Comparison of ENCODE assay signal across 15 cellular contexts in genomic region chr17:80424261-80424660, GRCh38. TPM values are rescaled to one million over a fixed set of nuclear protein-coding genes. Genes with fewer than 3 reads are reported as not detected.
DNase-seq lines count a peak whose midpoint lies in the region; ATAC-seq and TF ChIP-seq lines count a peak whose summit lies in the region.
"Had no signal": no experiment of that assay in that cellular context is flagged by ENCODE, and none has a peak within 500 bp of the region (broad histone marks: within the 10 kb centered on the region; RNA-seq: fewer than 3 reads in every experiment).

No MANE protein-coding gene starts in this region.

- no peak overlapping the region for H3K56ac ChIP-seq in IMR-90 (ENCODE audit: extremely low read depth, insufficient read depth, low read length)

- no peak overlapping the region for H2BK120ac ChIP-seq in IMR-90 (ENCODE audit: low read depth, low read length)

- TF ChIP-seq POLR2A in IMR-90 (IDR thresholded peaks at IDR 0.05; ENCODE audit: low read depth, low read length) (no peak), suprapubic skin (IDR thresholded peaks at IDR 0.05) (no peak)

- DNase-seq in right cardiac atrium (peak in 2 of 3 donors; percentile 33 to 59), left ventricle myocardium inferior (no peak), IMR-90 (no peak), immature natural killer cell (peak; percentile 49 to 61 (median 52)), suprapubic skin (ENCODE audit: low spot score in 2 of 2) (no peak)
- no peak for DNase-seq in stimulated activated naive B cell treated with anti-CD40 and anti-IgM and Interleukin-4, amounts not matched to agents 10 μg/mL and 1 μg/mL and 100 μg/mL, for 72 hours
- DNase-seq in activated T-cell treated with anti-CD3 and anti-CD28 coated beads, Interleukin-2, amount 50 U/mL, for 4 hours: no peak
- DNase-seq: NCI-H1092, NCI-H1694 treated with DMSO at 0.1 percent for 48 hours, NCI-H446, NCI-H748 treated with DMSO at 0.1 percent for 48 hours, SHP77 treated with DMSO at 0.1 percent for 48 hours had no signal

- H3K36me3 Mint-ChIP-seq in immature natural killer cell: peaks cover 0 to 4% (median 0%) of the 10 kb centered on the region in 3 donors
- H3K36me3 Mint-ChIP-seq in stimulated activated naive B cell treated with anti-CD40 and anti-IgM and Interleukin-4, amounts not matched to agents 10 μg/mL and 1 μg/mL and 100 μg/mL, for 72 hours: peaks cover 13 to 14% of the 10 kb centered on the region in 2 donors
- H3K36me3 Mint-ChIP-seq in activated T-cell treated with anti-CD3 and anti-CD28 coated beads, Interleukin-2, amount 50 U/mL, for 4 hours (ENCODE audit: insufficient read depth): peaks cover 3% of the 10 kb centered on the region

- in situ Hi-C loops in IMR-90 (cut with MboI; ENCODE audit: low sequenced_read_pairs): loop anchor here (10.0 kb wide), 1 partner anchor 451 kb away; no protein-coding TSS in a partner anchor

- H3K27me3 ChIP-seq in right cardiac atrium (ENCODE audit: control insufficient read depth, insufficient read depth): no peaks in the 10 kb centered on the region
- no peaks in the 10 kb centered on the region for H3K27me3 ChIP-seq in left ventricle myocardium inferior (ENCODE audit: low read depth)
- no peaks in the 10 kb centered on the region for H3K27me3 ChIP-seq in IMR-90 (ENCODE audit: control insufficient read depth, insufficient read depth, low read length)
- no peaks in the 10 kb centered on the region for H3K27me3 ChIP-seq in suprapubic skin

- peak overlapping the region in 4 of 6 donors; percentile 40 to 46 (median 43) for H3K27ac Mint-ChIP-seq in immature natural killer cell
- H3K27ac Mint-ChIP-seq in stimulated activated naive B cell treated with anti-CD40 and anti-IgM and Interleukin-4, amounts not matched to agents 10 μg/mL and 1 μg/mL and 100 μg/mL, for 72 hours: no peak overlapping the region

- H4K5ac ChIP-seq in IMR-90 (ENCODE audit: low read depth, low read length): no peak overlapping the region

- BruUV-seq in IMR-90 (replicated peaks; lab: Mats Ljungman, UMichigan): no TSS peak

- H2BK5ac ChIP-seq in IMR-90 (ENCODE audit: low read depth, low read length, poor library complexity, severe bottlenecking): no peak overlapping the region

- no peak overlapping the region for H4K8ac ChIP-seq in IMR-90 (ENCODE audit: low read depth in 2 of 2, low read length in 2 of 2)

- no peak for TF ChIP-seq RAD21 in IMR-90 (IDR thresholded peaks at IDR 0.05; ENCODE audit: low read length)

- H3K9me3 ChIP-seq in right cardiac atrium (ENCODE audit: control insufficient read depth, low read length) (no peaks in the 10 kb centered on the region), left ventricle myocardium inferior (replicated peaks) (no peaks in the 10 kb centered on the region), IMR-90 (ENCODE audit: control insufficient read depth, insufficient read depth, low read length) (no peaks in the 10 kb centered on the region), suprapubic skin (no peaks in the 10 kb centered on the region)

- no peak overlapping the region for H4K91ac ChIP-seq in IMR-90 (ENCODE audit: insufficient read depth, low read depth, low read length)

- no peaks in the 10 kb centered on the region for H3K9me3 Mint-ChIP-seq in immature natural killer cell
- no peaks in the 10 kb centered on the region for H3K9me3 Mint-ChIP-seq in stimulated activated naive B cell treated with anti-CD40 and anti-IgM and Interleukin-4, amounts not matched to agents 10 μg/mL and 1 μg/mL and 100 μg/mL, for 72 hours
- no peaks in the 10 kb centered on the region for H3K9me3 Mint-ChIP-seq in activated T-cell treated with anti-CD3 and anti-CD28 coated beads, Interleukin-2, amount 50 U/mL, for 4 hours

- no peak for TF ChIP-seq EP300 in suprapubic skin (IDR thresholded peaks at IDR 0.05)

- ATAC-seq in right cardiac atrium: no peak
- ATAC-seq in IMR-90 (ENCODE audit: low read depth): no peak
- ATAC-seq in stimulated activated naive B cell treated with anti-CD40 and anti-IgM and Interleukin-4, amounts not matched to agents 10 μg/mL and 1 μg/mL and 100 μg/mL, for 72 hours (replicated peaks): peak; percentile 18 to 21
- no peak for ATAC-seq in activated T-cell treated with anti-CD3 and anti-CD28 coated beads, Interleukin-2, amount 50 U/mL, for 4 hours
- ATAC-seq in HG03460 (IDR thresholded peaks at IDR 0.05; ENCODE audit: unreplicated experiment): no peak
- ATAC-seq: Panc1 had no signal

- peaks cover 8% of the 10 kb centered on the region for H3K36me3 ChIP-seq in left ventricle myocardium inferior
- peaks cover 13% of the 10 kb centered on the region for H3K36me3 ChIP-seq in IMR-90 (ENCODE audit: control insufficient read depth, insufficient read depth, low read length)
- H3K36me3 ChIP-seq in suprapubic skin: peaks cover 12% of the 10 kb centered on the region

- POLR2A ChIA-PET in IMR-90 (lab: Charles Lee; ENCODE audit: unreplicated experiment): no interaction called here

- dilution Hi-C loops in IMR-90 (cut with HindIII; ENCODE audit: low sequenced_read_pairs, unreplicated experiment): no loop called here

- H2AFZ ChIP-seq in IMR-90 (replicated peaks; ENCODE audit: low read length, poor library complexity): no peak overlapping the region

- CTCF ChIA-PET in IMR-90 (lab: Yijun Ruan, JAX): no interaction called here

- no peak overlapping the region for H3K27ac ChIP-seq in right cardiac atrium (ENCODE audit: low read length)
- H3K27ac ChIP-seq in left ventricle myocardium inferior (replicated peaks): no peak overlapping the region
- H3K27ac ChIP-seq in IMR-90 (ENCODE audit: insufficient read depth, low read length): no peak overlapping the region
- H3K27ac ChIP-seq in suprapubic skin: no peak overlapping the region

- H3K4me1 ChIP-seq in right cardiac atrium (ENCODE audit: control insufficient read depth, insufficient read depth, low read length): no peaks in the 10 kb centered on the region
- H3K4me1 ChIP-seq in left ventricle myocardium inferior: peaks cover 20% of the 10 kb centered on the region
- H3K4me1 ChIP-seq in IMR-90 (ENCODE audit: control insufficient read depth, insufficient read depth, low read length): no peaks in the 10 kb centered on the region
- H3K4me1 ChIP-seq in suprapubic skin: peaks cover 20% of the 10 kb centered on the region

- peaks cover 4% of the 10 kb centered on the region for H3K9me1 ChIP-seq in IMR-90 (ENCODE audit: insufficient read depth, low read length)

- H3K4me1 Mint-ChIP-seq in immature natural killer cell: peaks cover 7 to 18% of the 10 kb centered on the region in 2 donors
- peaks cover 30 to 39% of the 10 kb centered on the region in 2 donors for H3K4me1 Mint-ChIP-seq in stimulated activated naive B cell treated with anti-CD40 and anti-IgM and Interleukin-4, amounts not matched to agents 10 μg/mL and 1 μg/mL and 100 μg/mL, for 72 hours
- H3K4me1 Mint-ChIP-seq in activated T-cell treated with anti-CD3 and anti-CD28 coated beads, Interleukin-2, amount 50 U/mL, for 4 hours (ENCODE audit: low read depth): peaks cover 8% of the 10 kb centered on the region

- TF ChIP-seq CTCF in left ventricle myocardium inferior (IDR thresholded peaks at IDR 0.05; ENCODE audit: borderline replicate concordance) (no peak), IMR-90 (conservative IDR thresholded peaks at IDR 0.05; ENCODE audit: low read depth, low read length) (no peak), suprapubic skin (IDR thresholded peaks at IDR 0.05) (no peak)

- peaks cover 0 to 2% (median 1%) of the 10 kb centered on the region in 3 donors for H3K27me3 Mint-ChIP-seq in immature natural killer cell (ENCODE audit: low read depth in 3 of 3)
- H3K27me3 Mint-ChIP-seq in stimulated activated naive B cell treated with anti-CD40 and anti-IgM and Interleukin-4, amounts not matched to agents 10 μg/mL and 1 μg/mL and 100 μg/mL, for 72 hours: no peaks in the 10 kb centered on the region
- H3K27me3 Mint-ChIP-seq in activated T-cell treated with anti-CD3 and anti-CD28 coated beads, Interleukin-2, amount 50 U/mL, for 4 hours (ENCODE audit: low read depth): peaks cover 11% of the 10 kb centered on the region

- H3K14ac ChIP-seq in IMR-90 (replicated peaks; ENCODE audit: low read depth, low read length): no peak overlapping the region

- H3K23ac ChIP-seq in IMR-90 (ENCODE audit: low read depth, low read length): no peak overlapping the region

- intact Hi-C loops in right cardiac atrium (cut with DNase I) (loop anchor here in 2 of 4 donors (2.0 to 10.0 kb wide), 2 partner anchors 557 to 681 kb away; no protein-coding TSS in a partner anchor), left ventricle myocardium inferior (cut with micrococcal nuclease) (loop anchor here (10.0 kb wide), 1 partner anchor 561 kb away; no protein-coding TSS in a partner anchor), IMR-90 (cut with micrococcal nuclease) (no loop called here)

- H2BK15ac ChIP-seq in IMR-90 (ENCODE audit: low read depth, low read length): no peak overlapping the region

- peaks cover 15% of the 10 kb centered on the region for H4K20me1 ChIP-seq in IMR-90 (ENCODE audit: insufficient read depth, low read length)

- H3K4ac ChIP-seq in IMR-90 (ENCODE audit: low read depth, low read length): no peak overlapping the region

- H3K79me1 ChIP-seq in IMR-90 (ENCODE audit: low read depth in 1 of 2, low read length in 2 of 2): peaks cover 12 to 18% of the 10 kb centered on the region in 2 experiments

- H2AK5ac ChIP-seq in IMR-90 (ENCODE audit: low read depth, low read length): no peak overlapping the region

- WGBS in right cardiac atrium: 79% methylated on average over 8 of the region's 8 CpGs
- 90% methylated on average over 4 of the region's 8 CpGs; no CpG with 5 or more reads in 1 of the 2 experiments for WGBS in IMR-90 (ENCODE audit: extremely low coverage in 2 of 2, insufficient read length in 1 of 2), 2 experiments
- 83% methylated on average over 6 of the region's 8 CpGs for WGBS in suprapubic skin

- H3K9ac ChIP-seq in IMR-90 (ENCODE audit: low read depth, low read length): no peak overlapping the region

- no peak overlapping the region for H3K18ac ChIP-seq in IMR-90 (ENCODE audit: low read depth, low read length)

- H3K4me3 ChIP-seq in right cardiac atrium (ENCODE audit: low read length) (no peak overlapping the region), left ventricle myocardium inferior (no peak overlapping the region), IMR-90 (ENCODE audit: insufficient read depth, low read depth, low read length) (no peak overlapping the region), suprapubic skin (no peak overlapping the region)

- peak overlapping the region in 3 of 5 donors; percentile 17 to 57 (median 29) for H3K4me3 Mint-ChIP-seq in immature natural killer cell
- H3K4me3 Mint-ChIP-seq in stimulated activated naive B cell treated with anti-CD40 and anti-IgM and Interleukin-4, amounts not matched to agents 10 μg/mL and 1 μg/mL and 100 μg/mL, for 72 hours: no peak overlapping the region
- H3K4me3 Mint-ChIP-seq in activated T-cell treated with anti-CD3 and anti-CD28 coated beads, Interleukin-2, amount 50 U/mL, for 4 hours: no peak overlapping the region

- H3K4me2 ChIP-seq in IMR-90 (ENCODE audit: low read depth, low read length): no peak overlapping the region

- no peak overlapping the region for H2BK20ac ChIP-seq in IMR-90 (ENCODE audit: low read depth, low read length)

- peak overlapping the region; percentile 37 for H2AK9ac ChIP-seq in IMR-90 (replicated peaks; ENCODE audit: low read depth, low read length, poor library complexity)

RNA-seq across cellular contexts. Expression of gene ENDOV, which starts 9.3 kb away (rescaled TPM):
- total RNA-seq in right cardiac atrium (10 to 100 TPM in 2 of 4 donors, 1 to 10 TPM in 2; 8.7 to 12.1 (median 10.7) TPM), left ventricle myocardium inferior (11.3 TPM), IMR-90 (2012; rRNA removed) (9.4 and 15.1 TPM in 2 replicates), suprapubic skin (10 to 100 TPM; 17.1 to 47.8 (median 19.3) TPM)
- polyA plus RNA-seq in right cardiac atrium (7.8 TPM), IMR-90 (2012; rRNA removed) (30.3 and 33.4 TPM in 2 replicates), immature natural killer cell (10 to 100 TPM in 1 of 3 donors, 1 to 10 TPM in 2; 8.1 to 11.7 (median 8.7) TPM)
- 42.5 and 47.9 TPM in 2 replicates for polyA plus RNA-seq in IMR-90 (2012; cell fraction: cytosol; rRNA removed)
- 50.0 and 67.2 TPM in 2 replicates for polyA plus RNA-seq in IMR-90 (2012; cell fraction: nucleus; rRNA removed; ENCODE audit: low replicate concordance)
- total RNA-seq in activated T-cell treated with anti-CD3 and anti-CD28 coated beads, Interleukin-2, amount 50 U/mL, for 4 hours: 10 to 100 TPM; 11.2 to 12.9 (median 12.4) TPM

RNA-seq across cellular contexts. Expression of gene NPTX1, which starts 52.1 kb away (rescaled TPM):
- total RNA-seq in right cardiac atrium (not detected), left ventricle myocardium inferior (not detected), IMR-90 (2012; rRNA removed) (20.8 and 23.3 TPM in 2 replicates), suprapubic skin (1 to 10 TPM in 3 of 4 donors, under 1 TPM in 1; 0.72 to 4.2 (median 3.7) TPM)
- polyA plus RNA-seq in right cardiac atrium (0.02 TPM), IMR-90 (2012; rRNA removed) (39.5 and 47.0 TPM in 2 replicates), immature natural killer cell (1 to 10 TPM in 1 of 3 donors, under 1 TPM in 1, not detected in 1; 0.13 to 1.5 TPM)
- 40.9 and 41.7 TPM in 2 replicates for polyA plus RNA-seq in IMR-90 (2012; cell fraction: cytosol; rRNA removed)
- polyA plus RNA-seq in IMR-90 (2012; cell fraction: nucleus; rRNA removed; ENCODE audit: low replicate concordance): 52.2 and 63.8 TPM in 2 replicates
- total RNA-seq in activated T-cell treated with anti-CD3 and anti-CD28 coated beads, Interleukin-2, amount 50 U/mL, for 4 hours: 10 to 100 TPM; 14.0 to 22.2 (median 21.4) TPM
- total RNA-seq: HT-29 had no signal

Comparison
In these comparisons a context has a peak if more than half of its experiments do, and no peak if none do; other contexts are left out.
1. DNase-seq: peak in right cardiac atrium (2 of 3) and immature natural killer cell (3 of 3); none in left ventricle myocardium inferior (single experiment), IMR-90 (single experiment), stimulated activated naive B cell treated with anti-CD40 and anti-IgM and Interleukin-4, amounts not matched to agents 10 μg/mL and 1 μg/mL and 100 μg/mL, for 72 hours (single experiment), suprapubic skin (0 of 2) and activated T-cell treated with anti-CD3 and anti-CD28 coated beads, Interleukin-2, amount 50 U/mL, for 4 hours (single experiment).
2. ATAC-seq: peak in stimulated activated naive B cell treated with anti-CD40 and anti-IgM and Interleukin-4, amounts not matched to agents 10 μg/mL and 1 μg/mL and 100 μg/mL, for 72 hours (2 of 2); none in right cardiac atrium (0 of 2), IMR-90 (single experiment), activated T-cell treated with anti-CD3 and anti-CD28 coated beads, Interleukin-2, amount 50 U/mL, for 4 hours (0 of 2) and HG03460 (single experiment).
3. H3K4me3 Mint-ChIP-seq: peak in immature natural killer cell (3 of 5); none in stimulated activated naive B cell treated with anti-CD40 and anti-IgM and Interleukin-4, amounts not matched to agents 10 μg/mL and 1 μg/mL and 100 μg/mL, for 72 hours (0 of 2) and activated T-cell treated with anti-CD3 and anti-CD28 coated beads, Interleukin-2, amount 50 U/mL, for 4 hours (single experiment).